Comparison of ENCODE assay signal across 15 cellular contexts in the genomic region with DNA sequence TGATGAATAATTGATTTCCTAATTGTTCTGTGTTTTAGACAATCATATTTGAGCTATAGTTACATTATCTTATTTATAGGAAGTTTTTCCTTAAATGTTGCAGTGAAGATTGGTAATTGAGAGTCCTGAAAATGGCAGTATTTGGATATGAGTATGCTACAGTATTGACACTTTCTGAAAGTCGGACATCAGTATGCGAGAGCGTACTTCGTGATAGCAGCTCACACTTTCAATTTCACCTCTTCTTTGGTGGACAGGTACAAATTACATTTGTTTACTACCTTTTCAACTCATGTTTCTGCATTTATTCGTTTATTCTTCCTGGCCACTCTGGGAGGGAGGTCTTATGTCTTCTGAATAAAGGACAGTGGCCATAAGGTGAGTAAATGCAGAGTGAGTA. TPM values are rescaled to one million over a fixed set of nuclear protein-coding genes. Genes with fewer than 3 reads are reported as not detected.
DNase-seq lines count a peak whose midpoint lies in the region; ATAC-seq and TF ChIP-seq lines count a peak whose summit lies in the region.
"Had no signal": no experiment of that assay in that cellular context is flagged by ENCODE, and none has a peak within 500 bp of the region (broad histone marks: within the 10 kb centered on the region; RNA-seq: fewer than 3 reads in every experiment).

No MANE protein-coding gene starts in this region.

- TF ChIP-seq POLR2A in thyroid gland (IDR thresholded peaks at IDR 0.05), result no peak

- no peak for ATAC-seq in CD4-positive, CD25-positive, alpha-beta regulatory T cell (ENCODE audit: low read depth in 2 of 2)
- ATAC-seq in HG03565 (IDR thresholded peaks at IDR 0.05; ENCODE audit: unreplicated experiment), result peak; percentile 45

- no peak for DNase-seq in CD4-positive, CD25-positive, alpha-beta regulatory T cell
- DNase-seq in GM12865 (ENCODE audit: low read depth) (peak; percentile 35), progenitor cell of endocrine pancreas (ENCODE audit: low spot score, unreplicated experiment) (no peak), nephron progenitor cell (no peak), thyroid gland (no peak), DMS153 (lab: John Stamatoyannopoulos, UW) (no peak)
- DNase-seq: 8988T, AML-193, DMS53, GF-D8, KG1 had no signal

- H3K27ac Mint-ChIP-seq in CD4-positive, CD25-positive, alpha-beta regulatory T cell, result no peak overlapping the region
- H3K27ac Mint-ChIP-seq in progenitor cell of endocrine pancreas (peak overlapping the region; percentile 13), nephron progenitor cell (no peak overlapping the region)

- no peaks in the 10 kb centered on the region for H3K9me3 Mint-ChIP-seq in CD4-positive, CD25-positive, alpha-beta regulatory T cell
- H3K9me3 Mint-ChIP-seq in progenitor cell of endocrine pancreas (ENCODE audit: low read depth), result no peaks in the 10 kb centered on the region
- H3K9me3 Mint-ChIP-seq in nephron progenitor cell, result no peaks in the 10 kb centered on the region
- H3K9me3 Mint-ChIP-seq: IgD-negative memory B cell had no signal

- H3K36me3 ChIP-seq in CD4-positive, CD25-positive, alpha-beta regulatory T cell (ENCODE audit: control insufficient read depth, insufficient read depth, low read length), result peaks cover 21% of the 10 kb centered on the region
- no peaks in the 10 kb centered on the region for H3K36me3 ChIP-seq in thyroid gland
- H3K36me3 ChIP-seq: BLaER1, HAP-1 had no signal

- H3K27ac ChIP-seq in CD4-positive, CD25-positive, alpha-beta regulatory T cell (ENCODE audit: insufficient read depth, low read length, poor library complexity, severe bottlenecking), result no peak overlapping the region
- H3K27ac ChIP-seq in thyroid gland, result no peak overlapping the region
- H3K27ac ChIP-seq: BLaER1 had no signal

- intact Hi-C loops in thyroid gland (cut with DNase I), result no loop called here

- H3K9me3 ChIP-seq in CD4-positive, CD25-positive, alpha-beta regulatory T cell (ENCODE audit: control insufficient read depth in 2 of 2, low read length in 2 of 2), result no peaks in the 10 kb centered on the region
- no peaks in the 10 kb centered on the region for H3K9me3 ChIP-seq in thyroid gland
- H3K9me3 ChIP-seq: BLaER1, HAP-1 had no signal

- H3K4me3 Mint-ChIP-seq in CD4-positive, CD25-positive, alpha-beta regulatory T cell, result peak overlapping the region in 2 of 4 donors; percentile 14 to 20
- H3K4me3 Mint-ChIP-seq in progenitor cell of endocrine pancreas (ENCODE audit: low read depth) (no peak overlapping the region), nephron progenitor cell (no peak overlapping the region)

- no peaks in the 10 kb centered on the region for H3K27me3 Mint-ChIP-seq in CD4-positive, CD25-positive, alpha-beta regulatory T cell
- no peaks in the 10 kb centered on the region for H3K27me3 Mint-ChIP-seq in progenitor cell of endocrine pancreas
- no peaks in the 10 kb centered on the region for H3K27me3 Mint-ChIP-seq in nephron progenitor cell (ENCODE audit: low read depth, poor library complexity)
- H3K27me3 Mint-ChIP-seq: IgD-negative memory B cell had no signal

- 97% methylated on average over 5 of the region's 5 CpGs for WGBS in thyroid gland, 2 donors

- H3K36me3 Mint-ChIP-seq in CD4-positive, CD25-positive, alpha-beta regulatory T cell, result peaks cover 10% of the 10 kb centered on the region
- H3K36me3 Mint-ChIP-seq in progenitor cell of endocrine pancreas (ENCODE audit: insufficient read depth) (peaks cover 2% of the 10 kb centered on the region), nephron progenitor cell (ENCODE audit: low read depth) (peaks cover 9% of the 10 kb centered on the region)

- no peaks in the 10 kb centered on the region for H3K27me3 ChIP-seq in CD4-positive, CD25-positive, alpha-beta regulatory T cell (ENCODE audit: control insufficient read depth, insufficient read depth, low read length)
- H3K27me3 ChIP-seq in thyroid gland, result no peaks in the 10 kb centered on the region
- H3K27me3 ChIP-seq: BLaER1 had no signal

- TF ChIP-seq CTCF in GM12865 (IDR thresholded peaks at IDR 0.05; ENCODE audit: insufficient read depth, low read depth, low read length, missing control alignments), result no peak
- no peak for TF ChIP-seq CTCF in progenitor cell of endocrine pancreas (IDR thresholded peaks at IDR 0.05; ENCODE audit: unreplicated experiment)
- TF ChIP-seq CTCF in nephron progenitor cell (IDR thresholded peaks at IDR 0.05), result no peak
- TF ChIP-seq CTCF in thyroid gland (IDR thresholded peaks at IDR 0.05), result no peak

- H3K4me3 ChIP-seq in CD4-positive, CD25-positive, alpha-beta regulatory T cell (ENCODE audit: low read depth, low read length), result peak overlapping the region; percentile 29
- no peak overlapping the region for H3K4me3 ChIP-seq in GM12865 (ENCODE audit: low read depth, low read length)
- no peak overlapping the region for H3K4me3 ChIP-seq in thyroid gland (replicated peaks in 1 of 3)
- H3K4me3 ChIP-seq: BLaER1, HAP-1 had no signal

- H3K4me1 ChIP-seq in CD4-positive, CD25-positive, alpha-beta regulatory T cell (ENCODE audit: control insufficient read depth, insufficient read depth, low read length, poor library complexity, severe bottlenecking), result peaks cover 67% of the 10 kb centered on the region
- no peaks in the 10 kb centered on the region for H3K4me1 ChIP-seq in thyroid gland
- H3K4me1 ChIP-seq: BLaER1, HAP-1 had no signal

- peaks cover 52 to 86% (median 70%) of the 10 kb centered on the region in 4 donors for H3K4me1 Mint-ChIP-seq in CD4-positive, CD25-positive, alpha-beta regulatory T cell
- H3K4me1 Mint-ChIP-seq in progenitor cell of endocrine pancreas (ENCODE audit: low read depth) (peaks cover 2% of the 10 kb centered on the region), nephron progenitor cell (no peaks in the 10 kb centered on the region)

RNA-seq across cellular contexts. Expression of gene EML4, which starts 38.7 kb away (rescaled TPM):
- total RNA-seq in CD4-positive, CD25-positive, alpha-beta regulatory T cell, result 293 TPM
- 10 to 100 TPM; 83.7 to 92.7 (median 89.7) TPM for polyA plus RNA-seq in CD4-positive, CD25-positive, alpha-beta regulatory T cell
- total RNA-seq in progenitor cell of endocrine pancreas, result 75.7 and 79.1 TPM in 2 replicates
- 10 to 100 TPM; 52.5 to 67.2 (median 64.7) TPM for total RNA-seq in thyroid gland
